In genomic region chr20:63810730-63811490, GRCh38 we compare ENCODE assay signal across 1 cellular context.
A peak's percentile ranks its signal among the peaks of the same experiment; 100 is the strongest.
TF ChIP-seq lines count a peak whose summit lies in the region.

No MANE protein-coding gene starts in this region.

TF ChIP-seq in HEK293, 187 proteins besides CTCF, POLR2A, EP300 and RAD21:
- TF ChIP-seq REST (tag by site-specific recombination; IDR thresholded peaks at IDR 0.05) (0 out of 2 replicates have a peak, but pooled peaks have one; percentile 22), ZNF292 (tag by site-specific recombination; IDR thresholded peaks at IDR 0.05; ENCODE audit: borderline replicate concordance, low read depth) (no peak), ZBTB10 (tag by site-specific recombination; IDR thresholded peaks at IDR 0.05) (no peak), ZFP3 (tag by site-specific recombination; IDR thresholded peaks at IDR 0.05; ENCODE audit: low read depth) (no peak), PRDM2 (tag by site-specific recombination; IDR thresholded peaks at IDR 0.05; ENCODE audit: borderline replicate concordance) (no peak), ZIC2 (tag by site-specific recombination; IDR thresholded peaks at IDR 0.05) (no peak), SCRT2 (tag by site-specific recombination; IDR thresholded peaks at IDR 0.05) (peak; percentile 20; the same call in 1 of the 2 replicates)
